In genomic region chrX:38500886-38501285, GRCh38 we compare ENCODE assay signal across 26 cellular contexts.
"Had no signal": no experiment of that assay in that cellular context is flagged by ENCODE, and none has a peak within 500 bp of the region (broad histone marks: within the 10 kb centered on the region; RNA-seq: fewer than 3 reads in every experiment).

No MANE protein-coding gene starts in this region.

- ATAC-seq: activated CD8-positive, alpha-beta memory T cell treated with anti-CD3 and anti-CD28 coated beads, Interleukin-2, amount 10 ng/mL, durations not matched to agents 7 days and 5 days; activated CD8-positive, alpha-beta T cell treated with anti-CD3 and anti-CD28 coated beads for 36 hours; activated naive CD8-positive, alpha-beta T cell treated with anti-CD3 and anti-CD28 coated beads, Interleukin-2, amount 50 U/mL, for 24 hours; body of pancreas; left cardiac atrium had no signal

- H3K27ac ChIP-seq: body of pancreas, cardiac muscle cell, sigmoid colon, spleen, tibial artery, WERI-Rb-1 had no signal

- H3K9me3 ChIP-seq: body of pancreas, sigmoid colon had no signal

- H3K36me3 ChIP-seq: cardiac muscle cell, sigmoid colon, spleen, tibial artery, WERI-Rb-1 had no signal

- H3K27me3 ChIP-seq: body of pancreas, cardiac muscle cell, sigmoid colon, tibial artery had no signal

- DNase-seq: activated CD4-positive, alpha-beta T cell treated with anti-CD3 and anti-CD28 coated beads, Interleukin-2, amount 10 ng/mL, durations not matched to agents 7 days and 5 days; activated CD4-positive, CD25-positive, alpha-beta regulatory T cell treated with anti-CD3 and anti-CD28 coated beads, Interleukin-2, amount 50 U/mL, for 72 hours; activated CD8-positive, alpha-beta memory T cell treated with anti-CD3 and anti-CD28 coated beads, Interleukin-2, amount 10 ng/mL, durations not matched to agents 7 days and 5 days; activated CD8-positive, alpha-beta T cell treated with anti-CD3 and anti-CD28 coated beads for 36 hours; activated effector memory CD4-positive, alpha-beta T cell treated with anti-CD3 and anti-CD28 coated beads, Interleukin-2, amount 50 U/mL, for 16 hours; activated naive CD4-positive, alpha-beta T cell treated with anti-CD3 and anti-CD28 coated beads, Interleukin-2, amount 50 U/mL, for 16 hours; activated naive CD8-positive, alpha-beta T cell treated with anti-CD3 and anti-CD28 coated beads, Interleukin-2, amount 50 U/mL, for 24 hours; activated T-cell treated with anti-CD3 and anti-CD28 coated beads for 4 hours; body of pancreas; cortex of kidney; endodermal cell; hippocampal formation; left cardiac atrium; mesenchymal stem cell; naive B cell; nucleus accumbens; posterior cingulate gyrus; retina; sigmoid colon; spleen; stimulated activated CD4-positive, alpha-beta T cell treated with anti-CD3 and anti-CD28 coated beads, Interleukin-4, amount 100 ng/mL, for 1 hour; stimulated activated naive CD4-positive, alpha-beta T cell treated with Interleukin-2 at 50 U/mL for 16 hours; substantia nigra; tibial artery; WERI-Rb-1 had no signal

- H3K4me1 ChIP-seq: body of pancreas, sigmoid colon, spleen, tibial artery had no signal

- H3K4me3 ChIP-seq: body of pancreas, cardiac muscle cell, sigmoid colon, spleen, tibial artery had no signal
